In genomic region chr4:38785041-38785790, GRCh38 we compare ENCODE assay signal across 16 cellular contexts. TPM values are rescaled to one million over a fixed set of nuclear protein-coding genes. Genes with fewer than 3 reads are reported as not detected.
"Had no signal": no experiment of that assay in that cellular context is flagged by ENCODE, and none has a peak within 500 bp of the region (broad histone marks: within the 10 kb centered on the region; RNA-seq: fewer than 3 reads in every experiment).

No MANE protein-coding gene starts in this region.

- H3K4me1 ChIP-seq: esophagus muscularis mucosa, psoas muscle, sigmoid colon had no signal

- H3K27ac ChIP-seq: esophagus muscularis mucosa, psoas muscle, sigmoid colon, suprapubic skin had no signal

- H3K9me3 ChIP-seq: esophagus muscularis mucosa, psoas muscle, sigmoid colon, suprapubic skin had no signal

- DNase-seq: activated CD4-positive, alpha-beta memory T cell treated with anti-CD3 and anti-CD28 coated beads for 36 hours; activated CD4-positive, CD25-positive, alpha-beta regulatory T cell treated with anti-CD3 and anti-CD28 coated beads, Interleukin-2, amount 50 U/mL, for 72 hours; activated effector memory CD4-positive, alpha-beta T cell treated with anti-CD3 and anti-CD28 coated beads, Interleukin-2, amount 50 U/mL, for 16 hours; activated naive CD8-positive, alpha-beta T cell treated with anti-CD3 and anti-CD28 coated beads for 36 hours; activated T-cell treated with anti-CD3 and anti-CD28 coated beads, Interleukin-2, amount 50 U/mL, for 4 hours; dorsolateral prefrontal cortex; foreskin fibroblast; psoas muscle; sigmoid colon; stimulated activated CD4-positive, alpha-beta T cell treated with anti-CD3 and anti-CD28 coated beads, Interleukin-12 subunit alpha, Interleukin-12 subunit beta, amount 100 ng/mL, for 4 hours; stimulated activated naive CD8-positive, alpha-beta T cell treated with anti-CD3 and anti-CD28 coated beads, Interleukin-15, Interleukin-2, amounts not matched to agents 100 U/mL and 50 U/mL, for 24 hours had no signal

- H3K27ac Mint-ChIP-seq: activated CD4-positive, alpha-beta memory T cell treated with anti-CD3 and anti-CD28 coated beads for 36 hours; activated naive CD8-positive, alpha-beta T cell treated with anti-CD3 and anti-CD28 coated beads for 36 hours; T-helper 2 cell treated with Interferon-gamma antibody and Interleukin-4, amounts not matched to agents 5 μg/mL and 100 μg/mL, for 36 hours had no signal

- H3K4me3 Mint-ChIP-seq: activated CD4-positive, alpha-beta memory T cell treated with anti-CD3 and anti-CD28 coated beads for 36 hours; activated naive CD8-positive, alpha-beta T cell treated with anti-CD3 and anti-CD28 coated beads for 36 hours; activated T-cell treated with anti-CD3 and anti-CD28 coated beads, Interleukin-2, amount 50 U/mL, for 4 hours; T-helper 2 cell treated with Interferon-gamma antibody and Interleukin-4, amounts not matched to agents 5 μg/mL and 100 μg/mL, for 36 hours had no signal

- H3K27me3 ChIP-seq: dorsolateral prefrontal cortex, esophagus muscularis mucosa, sigmoid colon, suprapubic skin had no signal

- H3K36me3 Mint-ChIP-seq: activated CD4-positive, alpha-beta memory T cell treated with anti-CD3 and anti-CD28 coated beads for 36 hours had no signal

- ATAC-seq: activated T-cell treated with anti-CD3 and anti-CD28 coated beads, Interleukin-2, amount 50 U/mL, for 4 hours; psoas muscle had no signal

- H3K4me3 ChIP-seq: dorsolateral prefrontal cortex, esophagus muscularis mucosa, psoas muscle, sigmoid colon, suprapubic skin had no signal

- H3K36me3 ChIP-seq: esophagus muscularis mucosa, sigmoid colon, suprapubic skin had no signal

RNA-seq across cellular contexts. Expression of gene TLR10, which starts 2.4 kb away (rescaled TPM):
- total RNA-seq: chondrocyte; natural killer cell treated with Interleukin-12 subunit alpha and Interleukin-12 subunit beta and Interleukin-15 and Interleukin-18, amount 100 ng/mL, for 72 hours had no signal
